ENCODE assay signal across 10 cellular contexts in the genomic region with DNA sequence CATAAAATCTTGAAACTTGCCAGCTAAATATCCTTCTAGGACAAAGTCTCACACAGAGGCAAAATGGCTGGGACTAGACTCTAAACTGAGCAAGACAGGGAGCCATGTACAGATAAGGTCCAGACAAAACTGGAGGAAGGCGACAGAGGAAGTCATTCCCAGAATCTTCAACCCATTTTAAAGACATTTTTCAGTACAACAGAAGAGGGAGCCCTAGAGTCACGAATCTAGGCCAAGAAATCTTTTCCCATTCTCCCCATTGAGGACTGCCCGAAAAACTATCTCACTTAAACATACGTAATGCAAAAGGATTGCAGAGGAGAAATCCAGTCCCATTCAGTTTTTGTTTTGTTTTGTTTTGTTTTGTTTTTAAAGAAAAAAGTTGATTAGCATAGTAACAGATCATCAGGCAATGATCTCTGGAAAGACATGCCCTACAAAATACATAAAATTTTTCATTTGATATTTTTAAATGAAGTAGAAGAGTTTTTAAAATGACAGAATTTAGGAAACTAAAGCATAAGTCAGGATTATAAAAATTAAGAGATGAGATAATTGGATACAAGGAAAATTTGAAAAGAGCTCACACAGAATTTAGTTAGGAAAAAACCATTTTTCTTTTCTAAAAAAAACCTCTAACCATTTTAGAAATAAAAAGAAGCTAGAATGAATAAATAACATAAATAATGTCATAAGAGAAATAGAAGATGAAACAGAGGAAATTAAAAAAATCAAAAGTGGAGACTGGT. TPM values are rescaled to one million over a fixed set of nuclear protein-coding genes. Genes with fewer than 3 reads are reported as not detected.
DNase-seq lines count a peak whose midpoint lies in the region; ATAC-seq, FAIRE-seq and TF ChIP-seq lines count a peak whose summit lies in the region.
"Had no signal": no experiment of that assay in that cellular context is flagged by ENCODE, and none has a peak within 500 bp of the region (broad histone marks: within the 10 kb centered on the region; RNA-seq: fewer than 3 reads in every experiment).

No MANE protein-coding gene starts in this region.

- no peaks in the 10 kb centered on the region for H3K36me3 ChIP-seq in body of pancreas (replicated peaks in 1 of 2; ENCODE audit: insufficient read depth in 1 of 2, low read depth in 2 of 2)
- H3K36me3 ChIP-seq: sigmoid colon had no signal

- ATAC-seq in esophagus mucosa (peak; percentile 25), body of pancreas (no peak)

- H3K9me3 Mint-ChIP-seq in T-helper 2 cell treated with Interferon-gamma antibody and Interleukin-4, amounts not matched to agents 5 μg/mL and 100 μg/mL, for 36 hours, result peaks cover 26% of the 10 kb centered on the region

- no peaks in the 10 kb centered on the region for H3K4me1 ChIP-seq in body of pancreas
- H3K4me1 ChIP-seq: sigmoid colon had no signal

- H3K4me3 ChIP-seq in body of pancreas, result no peak overlapping the region
- H3K4me3 ChIP-seq: sigmoid colon had no signal

- H3K27ac ChIP-seq in body of pancreas, result no peak overlapping the region
- H3K27ac ChIP-seq: sigmoid colon had no signal

- H3K36me3 Mint-ChIP-seq in T-helper 2 cell treated with Interferon-gamma antibody and Interleukin-4, amounts not matched to agents 5 μg/mL and 100 μg/mL, for 36 hours (ENCODE audit: low read depth), result peaks cover 4% of the 10 kb centered on the region

- peaks cover 0 to 8% (median 0%) of the 10 kb centered on the region in 3 donors for H3K9me3 ChIP-seq in body of pancreas

- FAIRE-seq in A204.1 (lab: Jason Lieb, UNC), result peak; percentile 76
- FAIRE-seq: colon had no signal

- no peak overlapping the region for H3K27ac Mint-ChIP-seq in T-helper 2 cell treated with Interferon-gamma antibody and Interleukin-4, amounts not matched to agents 5 μg/mL and 100 μg/mL, for 36 hours

- no peak for TF ChIP-seq CTCF in GM20000 (IDR thresholded peaks at IDR 0.05; ENCODE audit: extremely low read depth, missing control alignments)
- TF ChIP-seq CTCF in body of pancreas (IDR thresholded peaks at IDR 0.05), result no peak

- WGBS in body of pancreas, 2 donors, result 47 to 57% methylated on average over 4 of the region's 4 CpGs

- no peaks in the 10 kb centered on the region for H3K27me3 ChIP-seq in body of pancreas
- H3K27me3 ChIP-seq: sigmoid colon had no signal

- peak; percentile 3 for DNase-seq in G401 (ENCODE audit: low spot score)
- DNase-seq in NCI-H526 treated with DMSO at 0.1 percent for 48 hours (lab: John Stamatoyannopoulos, UW), result peak; percentile 7
- DNase-seq in NCI-H1930 (lab: John Stamatoyannopoulos, UW), result no peak
- DNase-seq in T-helper 2 cell treated with Interferon-gamma antibody and Interleukin-4, amounts not matched to agents 5 μg/mL and 100 μg/mL, for 36 hours (ENCODE audit: low spot score), result no peak
- DNase-seq in GM20000 (ENCODE audit: low spot score), result no peak
- DNase-seq in body of pancreas, result no peak
- DNase-seq: sigmoid colon had no signal

- H3K27me3 Mint-ChIP-seq in T-helper 2 cell treated with Interferon-gamma antibody and Interleukin-4, amounts not matched to agents 5 μg/mL and 100 μg/mL, for 36 hours (ENCODE audit: low read depth), result peaks cover 3% of the 10 kb centered on the region

- intact Hi-C loops in body of pancreas (cut with DNase I), result no loop called here

- no peak overlapping the region for H3K4me3 Mint-ChIP-seq in T-helper 2 cell treated with Interferon-gamma antibody and Interleukin-4, amounts not matched to agents 5 μg/mL and 100 μg/mL, for 36 hours

- in situ Hi-C loops in G401 (cut with HindIII; ENCODE audit: low sequenced_read_pairs), result no loop called here

- TF ChIP-seq POLR2A in body of pancreas (IDR thresholded peaks at IDR 0.05), result no peak

- peaks cover 14% of the 10 kb centered on the region for H3K4me1 Mint-ChIP-seq in T-helper 2 cell treated with Interferon-gamma antibody and Interleukin-4, amounts not matched to agents 5 μg/mL and 100 μg/mL, for 36 hours (ENCODE audit: low read depth)

RNA-seq across cellular contexts. Expression of a gene that starts 16.9 kb away (rescaled TPM):
- total RNA-seq in G401 (2014; rRNA removed; shearing (Covaris generic)), result not detected in 2 replicates
- total RNA-seq in esophagus mucosa (0.28 TPM), body of pancreas (1 to 10 TPM; 2.1 to 6.3 TPM)

RNA-seq across cellular contexts. Expression of a gene that starts 52.9 kb away (rescaled TPM):
- total RNA-seq in G401 (2014; rRNA removed; shearing (Covaris generic)), result 0.03 TPM in 1 of 2 replicates, not detected in the other
- total RNA-seq in esophagus mucosa, result 0.64 TPM
- under 1 TPM in 1 of 2 donors, not detected in 1; 0.33 TPM for total RNA-seq in body of pancreas

Comparison
In these comparisons a context has a peak if more than half of its experiments do, and no peak if none do; other contexts are left out.
1. DNase-seq: peak in G401 (single experiment) and NCI-H526 treated with DMSO at 0.1 percent for 48 hours (single experiment); none in NCI-H1930 (0 of 2), T-helper 2 cell treated with Interferon-gamma antibody and Interleukin-4, amounts not matched to agents 5 μg/mL and 100 μg/mL, for 36 hours (single experiment), GM20000 (single experiment) and body of pancreas (0 of 4).